ENCODE assay signal across 15 cellular contexts in genomic region chr10:94314913-94315545, GRCh38. TPM values are rescaled to one million over a fixed set of nuclear protein-coding genes. Genes with fewer than 3 reads are reported as not detected.
DNase-seq lines count a peak whose midpoint lies in the region; ATAC-seq, FAIRE-seq and TF ChIP-seq lines count a peak whose summit lies in the region.
"Had no signal": no experiment of that assay in that cellular context is flagged by ENCODE, and none has a peak within 500 bp of the region (broad histone marks: within the 10 kb centered on the region; RNA-seq: fewer than 3 reads in every experiment).

No MANE protein-coding gene starts in this region.

- peak overlapping the region; percentile 67 for H3K4me2 ChIP-seq in HepG2 (ENCODE audit: low read depth, low read length)
- H3K4me2 ChIP-seq: BLaER1 treated with 17β-estradiol and CSF1 and Interleukin-3, amounts not matched to agents 10 nM and 100 nM had no signal

- H3K27me3 ChIP-seq in HepG2 (ENCODE audit: control insufficient read depth in 1 of 2, insufficient read depth in 2 of 2, low read length in 2 of 2), result no peaks in the 10 kb centered on the region; a peak in 1 of 5 replicates
- no peaks in the 10 kb centered on the region for H3K27me3 ChIP-seq in CD8-positive, alpha-beta memory T cell (ENCODE audit: insufficient read depth, low read length, poor library complexity, severe bottlenecking)
- H3K27me3 ChIP-seq: BLaER1 treated with 17β-estradiol and CSF1 and Interleukin-3, amounts not matched to agents 10 nM and 100 nM had no signal

- H3K36me3 Mint-ChIP-seq in CD8-positive, alpha-beta memory T cell, result no peaks in the 10 kb centered on the region

- no peaks in the 10 kb centered on the region for H3K4me1 Mint-ChIP-seq in CD8-positive, alpha-beta memory T cell
- H3K4me1 Mint-ChIP-seq: T-helper 17 cell had no signal

- 1% methylated on average over 6 of the region's 6 CpGs for WGBS in HepG2 (ENCODE audit: low lambda C conversion rate)

- TF ChIP-seq POLR2A in HepG2 (IDR thresholded peaks at IDR 0.05; ENCODE audit: insufficient read depth in 1 of 2, low read depth in 2 of 2, low read length in 2 of 2), result no peak

- no peaks in the 10 kb centered on the region for H3K79me2 ChIP-seq in HepG2 (ENCODE audit: insufficient read depth, low read length)

- POLR2A ChIA-PET in HepG2 (lab: Yijun Ruan, JAX), result no interaction called here
- POLR2A ChIA-PET in CD8-positive, alpha-beta memory T cell (lab: Charles Lee), result no interaction called here

- H2AFZ ChIP-seq in HepG2 (ENCODE audit: low read length), result no peak overlapping the region

- H3K4me1 ChIP-seq in HepG2 (ENCODE audit: insufficient read depth, low read length), result peaks cover 38% of the 10 kb centered on the region
- no peaks in the 10 kb centered on the region for H3K4me1 ChIP-seq in CD8-positive, alpha-beta memory T cell (ENCODE audit: insufficient read depth, low read length)

- DNase-seq in AG08395 (ENCODE audit: low spot score), result peak; percentile 52
- no peak for DNase-seq in HFF-Myc (ENCODE audit: extremely low read depth, low read depth)
- peak; percentile 4 for DNase-seq in cerebellar cortex (ENCODE audit: low spot score)
- peak; percentile 65 for DNase-seq in HepG2 (ENCODE audit: low spot score)
- no peak for DNase-seq in NOMO-1 (lab: John Stamatoyannopoulos, UW; ENCODE audit: unreplicated experiment in 2 of 2)
- no peak for DNase-seq in CD8-positive, alpha-beta memory T cell
- DNase-seq in NCI-H774 (lab: John Stamatoyannopoulos, UW), result no peak
- DNase-seq: activated CD4-positive, alpha-beta memory T cell treated with anti-CD3 and anti-CD28 coated beads for 36 hours; activated gamma-delta T cell; right cardiac atrium; T-helper 17 cell had no signal

- H3K4me3 Mint-ChIP-seq in CD8-positive, alpha-beta memory T cell, result no peak overlapping the region
- H3K4me3 Mint-ChIP-seq: activated CD4-positive, alpha-beta memory T cell treated with anti-CD3 and anti-CD28 coated beads for 36 hours; T-helper 17 cell had no signal

- no peaks in the 10 kb centered on the region for H3K9me3 ChIP-seq in HepG2 (ENCODE audit: low read length)
- no peaks in the 10 kb centered on the region for H3K9me3 ChIP-seq in CD8-positive, alpha-beta memory T cell (ENCODE audit: low read length)
- H3K9me3 ChIP-seq: BLaER1 treated with 17β-estradiol and CSF1 and Interleukin-3, amounts not matched to agents 10 nM and 100 nM had no signal

- peaks cover 4 to 17% of the 10 kb centered on the region in 2 donors for H3K27me3 Mint-ChIP-seq in CD8-positive, alpha-beta memory T cell

- FAIRE-seq in HepG2 (lab: Jason Lieb, UNC), result peak; percentile 48
- FAIRE-seq: G401.6, islet of Langerhans had no signal

- no peak overlapping the region for H3K4me3 ChIP-seq in HFF-Myc (replicated peaks; ENCODE audit: low read depth, low read length)
- H3K4me3 ChIP-seq in HepG2 (replicated peaks in 1 of 3; ENCODE audit: insufficient read depth in 1 of 3, low read depth in 2 of 3, low read length in 3 of 3), result peak overlapping the region in 1 of 3 experiments; percentile 40; a peak in 1 of 6 replicates
- H3K4me3 ChIP-seq in CD8-positive, alpha-beta memory T cell (ENCODE audit: low read length), result no peak overlapping the region
- H3K4me3 ChIP-seq: BLaER1 treated with 17β-estradiol and CSF1 and Interleukin-3, amounts not matched to agents 10 nM and 100 nM had no signal

- TF ChIP-seq CTCF in HFF-Myc (IDR thresholded peaks at IDR 0.05; ENCODE audit: low read depth, low read length, missing control alignments), result peak; percentile 16
- TF ChIP-seq CTCF in HepG2 (CRISPR knock-in tag; IDR thresholded peaks at IDR 0.05), result peak; percentile 50

- H3K9me3 Mint-ChIP-seq in CD8-positive, alpha-beta memory T cell, result no peaks in the 10 kb centered on the region
- H3K9me3 Mint-ChIP-seq: activated CD4-positive, alpha-beta memory T cell treated with anti-CD3 and anti-CD28 coated beads for 36 hours had no signal

- no peak overlapping the region for H3K27ac Mint-ChIP-seq in CD8-positive, alpha-beta memory T cell
- H3K27ac Mint-ChIP-seq: activated CD4-positive, alpha-beta memory T cell treated with anti-CD3 and anti-CD28 coated beads for 36 hours; T-helper 17 cell had no signal

- 0 out of 2 replicates have a peak overlapping the region, but pooled peaks have one; percentile 23 for H3K9ac ChIP-seq in HepG2 (ENCODE audit: insufficient read depth, low read depth, low read length)
- H3K9ac ChIP-seq: BLaER1 treated with 17β-estradiol and CSF1 and Interleukin-3, amounts not matched to agents 10 nM and 100 nM had no signal

- in situ Hi-C loops in HepG2 (cut with HindIII; ENCODE audit: extremely low pct_ligation_motif_present, low pct_unique_long_range_greater_than_20kb), result loop anchor here (5.0 kb wide), 1 partner anchor 398 kb away; no protein-coding TSS in a partner anchor

- no peak for TF ChIP-seq RAD21 in HepG2 (CRISPR knock-in tag; IDR thresholded peaks at IDR 0.05)

- no TSS peak for BruUV-seq in HepG2 (replicated peaks; lab: Mats Ljungman, UMichigan)

- H4K20me1 ChIP-seq in HepG2 (ENCODE audit: insufficient read depth, low read length), result no peaks in the 10 kb centered on the region
- H4K20me1 ChIP-seq: BLaER1 treated with 17β-estradiol and CSF1 and Interleukin-3, amounts not matched to agents 10 nM and 100 nM had no signal

- H3K36me3 ChIP-seq in HepG2 (replicated peaks in 1 of 2; ENCODE audit: control insufficient read depth in 1 of 2, insufficient read depth in 2 of 2, low read length in 2 of 2), result no peaks in the 10 kb centered on the region
- H3K36me3 ChIP-seq in CD8-positive, alpha-beta memory T cell (ENCODE audit: insufficient read depth, low read length), result no peaks in the 10 kb centered on the region
- H3K36me3 ChIP-seq: BLaER1 treated with 17β-estradiol and CSF1 and Interleukin-3, amounts not matched to agents 10 nM and 100 nM had no signal

- ATAC-seq in HepG2 (peak; percentile 77), GM21515 (IDR thresholded peaks at IDR 0.05; ENCODE audit: unreplicated experiment) (no peak)
- ATAC-seq: T-helper 17 cell had no signal

- CTCF ChIA-PET in HepG2 (lab: Yijun Ruan, JAX; ENCODE audit: low intra/inter-chr PET ratio, low total read pairs), result no interaction called here
- CTCF ChIA-PET in CD8-positive, alpha-beta memory T cell (lab: Charles Lee), result interaction anchor here (0.7 kb wide), 1 partner anchor 18 kb away, joined by 3 read pairs; no protein-coding TSS in a partner anchor

- intact Hi-C loops in HepG2 (cut with micrococcal nuclease; ENCODE audit: unreplicated experiment), result loop anchor here (1.0 kb wide), 1 partner anchor 399 kb away; no protein-coding TSS in a partner anchor

- H3K27ac ChIP-seq in HepG2 (ENCODE audit: extremely low read length, insufficient read depth, low read length), result peak overlapping the region; percentile 68
- H3K27ac ChIP-seq in CD8-positive, alpha-beta memory T cell (ENCODE audit: low read depth, low read length), result no peak overlapping the region
- H3K27ac ChIP-seq: BLaER1 treated with 17β-estradiol and CSF1 and Interleukin-3, amounts not matched to agents 10 nM and 100 nM had no signal

- TF ChIP-seq EP300 in HepG2 (IDR thresholded peaks at IDR 0.05; ENCODE audit: low read depth in 2 of 2, low read length in 2 of 2) (no peak; a peak in 1 of 4 replicates), HepG2 (CRISPR knock-in tag; IDR thresholded peaks at IDR 0.05; ENCODE audit: borderline replicate concordance) (no peak)

TF ChIP-seq in HepG2, 621 proteins besides CTCF, POLR2A, EP300 and RAD21 (continues in another document):
- TF ChIP-seq TBL1XR1 (IDR thresholded peaks at IDR 0.05; ENCODE audit: borderline replicate concordance, low read length, partially characterized antibody) (no peak), CSRNP2 (CRISPR knock-in tag; conservative IDR thresholded peaks at IDR 0.05; ENCODE audit: low read depth) (no peak), NFE2L2 (IDR thresholded peaks at IDR 0.05; ENCODE audit: low read length) (no peak), TCF7L2 (IDR thresholded peaks at IDR 0.05; ENCODE audit: low read depth, low read length) (no peak), NFE2 (CRISPR knock-in tag; IDR thresholded peaks at IDR 0.05) (no peak), PRPF4 (IDR thresholded peaks at IDR 0.05; ENCODE audit: low read depth, low read length, poor library complexity, severe bottlenecking) (no peak)

RNA-seq across cellular contexts. Expression of gene NOC3L, which starts 47.7 kb away (rescaled TPM):
- total RNA-seq in HepG2 (2016; rRNA removed; fragmentation: Illumina TruSeq; extraction: Trizol), result 36.6 and 51.6 TPM in 2 replicates
- total RNA-seq in HepG2 (2016; cell fraction: cytosol; rRNA removed; fragmentation: Illumina TruSeq; extraction: Trizol; ENCODE audit: low read depth), result 3.3 and 5.6 TPM in 2 replicates
- total RNA-seq in HepG2 (2016; cell fraction: insoluble cytoplasmic fraction; rRNA removed; fragmentation: Illumina TruSeq; extraction: Trizol), result 37.9 and 52.0 TPM in 2 replicates
- 10.3 and 13.4 TPM in 2 replicates for total RNA-seq in HepG2 (2016; cell fraction: membrane; rRNA removed; fragmentation: Illumina TruSeq; extraction: Trizol)
- 43.7 and 47.1 TPM in 2 replicates for total RNA-seq in HepG2 (2016; cell fraction: nucleus; rRNA removed; fragmentation: Illumina TruSeq; extraction: Trizol)
- polyA plus RNA-seq in HepG2 (2011; rRNA removed), result 7.6 and 7.8 TPM in 2 replicates
- 2.6 and 4.6 TPM in 2 replicates for polyA plus RNA-seq in HepG2 (2011; cell fraction: cytosol; rRNA removed)
- polyA plus RNA-seq in HepG2 (2011; cell fraction: nucleus; rRNA removed), result 6.8 and 10.5 TPM in 2 replicates
- 11.7 and 12.3 TPM in 2 replicates for polyA plus RNA-seq in HepG2 (2012)
- 0.78 TPM in 2 replicates for polyA plus RNA-seq in HepG2 (2016; cell fraction: cytosol; fragmentation: Illumina TruSeq; extraction: Trizol; ENCODE audit: low read depth)
- 24.0 and 26.8 TPM in 2 replicates for polyA plus RNA-seq in HepG2 (2016; cell fraction: insoluble cytoplasmic fraction; fragmentation: Illumina TruSeq; extraction: Trizol; ENCODE audit: low read depth)
- 3.0 and 3.5 TPM in 2 replicates for polyA plus RNA-seq in HepG2 (2016; cell fraction: membrane; fragmentation: Illumina TruSeq; extraction: Trizol; ENCODE audit: low read depth)
- polyA plus RNA-seq in HepG2 (2016; cell fraction: nucleus; fragmentation: Illumina TruSeq; extraction: Trizol; ENCODE audit: insufficient read depth, low read depth), result 31.8 and 34.0 TPM in 2 replicates
- 7.5 and 18.8 TPM in 2 replicates for polyA minus RNA-seq in HepG2 (2011; rRNA and poly(A)+ RNA removed; ENCODE audit: low replicate concordance)
- 5.9 and 7.6 TPM in 2 replicates for polyA minus RNA-seq in HepG2 (2011; cell fraction: cytosol; rRNA and poly(A)+ RNA removed)
- polyA minus RNA-seq in HepG2 (2011; cell fraction: nucleus; rRNA and poly(A)+ RNA removed), result 42.9 and 44.5 TPM in 2 replicates
- 10 to 100 TPM; 57.2 TPM for total RNA-seq in CD8-positive, alpha-beta memory T cell
- polyA plus RNA-seq in CD8-positive, alpha-beta memory T cell, result 14.0 TPM

Comparison
In these comparisons a context has a peak if more than half of its experiments do, and no peak if none do; other contexts are left out.
1. DNase-seq: peak in AG08395 (single experiment), cerebellar cortex (single experiment) and HepG2 (single experiment); none in HFF-Myc (single experiment), NOMO-1 (0 of 2), CD8-positive, alpha-beta memory T cell (0 of 5) and NCI-H774 (single experiment).